In the genomic region with DNA sequence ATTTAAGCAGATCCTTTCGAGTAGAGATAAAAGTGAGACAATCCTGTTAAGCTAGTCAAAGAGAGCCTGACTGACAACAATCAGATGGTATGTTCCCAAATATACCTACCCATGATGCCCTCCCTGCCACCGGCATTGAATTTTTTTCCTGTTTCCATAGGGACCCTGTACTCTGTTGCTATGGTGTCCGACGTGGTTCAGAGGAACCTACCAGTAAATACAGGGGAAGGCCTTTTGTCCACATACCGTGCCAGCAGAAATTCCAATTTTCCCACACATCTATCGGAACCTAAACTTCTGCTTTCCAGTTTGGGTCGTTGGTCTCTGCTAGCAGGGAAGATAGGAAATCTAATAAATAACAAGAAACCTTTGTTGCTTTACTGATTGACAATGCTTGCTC, we compare ENCODE assay signal across 20 cellular contexts.
DNase-seq lines count a peak whose midpoint lies in the region; ATAC-seq and TF ChIP-seq lines count a peak whose summit lies in the region.
"Had no signal": no experiment of that assay in that cellular context is flagged by ENCODE, and none has a peak within 500 bp of the region (broad histone marks: within the 10 kb centered on the region; RNA-seq: fewer than 3 reads in every experiment).

No MANE protein-coding gene starts in this region.

- peaks cover 3% of the 10 kb centered on the region for H3K36me3 Mint-ChIP-seq in neural crest cell (ENCODE audit: low read depth)
- no peaks in the 10 kb centered on the region for H3K36me3 Mint-ChIP-seq in type B pancreatic cell
- H3K36me3 Mint-ChIP-seq: CD14-positive monocyte had no signal

- H3K9me3 Mint-ChIP-seq in neural crest cell, result no peaks in the 10 kb centered on the region
- H3K9me3 Mint-ChIP-seq in type B pancreatic cell, result no peaks in the 10 kb centered on the region

- TF ChIP-seq CTCF in neural crest cell (conservative IDR thresholded peaks at IDR 0.05) (no peak), type B pancreatic cell (conservative IDR thresholded peaks at IDR 0.05) (no peak)

- H3K27ac Mint-ChIP-seq in neural crest cell (ENCODE audit: unreplicated experiment) (peak overlapping the region; percentile 84), type B pancreatic cell (peak overlapping the region; percentile 24)
- H3K27ac Mint-ChIP-seq: CD14-positive monocyte had no signal

- H3K4me1 Mint-ChIP-seq in neural crest cell (peaks cover 59% of the 10 kb centered on the region), type B pancreatic cell (ENCODE audit: unreplicated experiment) (peaks cover 20% of the 10 kb centered on the region)

- DNase-seq in NCI-H82 (lab: John Stamatoyannopoulos, UW) (peak; percentile 6), NCI-H82 treated with DMSO at 0.1 percent for 48 hours (lab: John Stamatoyannopoulos, UW; ENCODE audit: unreplicated experiment) (no peak), dermis microvascular lymphatic vessel endothelial cell (ENCODE audit: low read depth in 2 of 2) (peak; percentile 19 to 40), neural crest cell (ENCODE audit: low read depth, low spot score) (peak; percentile 21), type B pancreatic cell (ENCODE audit: extremely low spot score, unreplicated experiment) (no peak), iPS-NIHi11 (ENCODE audit: low spot score) (no peak)
- DNase-seq: COR-L47, DMS153, EL, KG1, NCI-H1436 treated with DMSO at 0.1 percent for 48 hours, NCI-H2081, NCI-H345, NCI-H69 had no signal

- H3K27me3 Mint-ChIP-seq in neural crest cell (ENCODE audit: low read depth), result no peaks in the 10 kb centered on the region
- no peaks in the 10 kb centered on the region for H3K27me3 Mint-ChIP-seq in type B pancreatic cell

- ATAC-seq in HG03442 (IDR thresholded peaks at IDR 0.05; ENCODE audit: unreplicated experiment) (no peak), HG03354 (IDR thresholded peaks at IDR 0.05; ENCODE audit: poor library complexity, severe bottlenecking, unreplicated experiment) (no peak)
- ATAC-seq: Panc1, Right ventricle myocardium inferior, SK-N-SH treated with all-trans-retinoic acid at 6 μM for 48 hours had no signal

- H3K4me3 Mint-ChIP-seq in neural crest cell (peak overlapping the region; percentile 36), type B pancreatic cell (no peak overlapping the region)
- H3K4me3 Mint-ChIP-seq: CD14-positive monocyte had no signal

Comparison
In these comparisons a context has a peak if more than half of its experiments do, and no peak if none do; other contexts are left out.
1. DNase-seq: peak in NCI-H82 (single experiment), dermis microvascular lymphatic vessel endothelial cell (2 of 2) and neural crest cell (single experiment); none in NCI-H82 treated with DMSO at 0.1 percent for 48 hours (single experiment), type B pancreatic cell (single experiment) and iPS-NIHi11 (single experiment).